Comparison of ENCODE assay signal across 1 cellular context in the genomic region with DNA sequence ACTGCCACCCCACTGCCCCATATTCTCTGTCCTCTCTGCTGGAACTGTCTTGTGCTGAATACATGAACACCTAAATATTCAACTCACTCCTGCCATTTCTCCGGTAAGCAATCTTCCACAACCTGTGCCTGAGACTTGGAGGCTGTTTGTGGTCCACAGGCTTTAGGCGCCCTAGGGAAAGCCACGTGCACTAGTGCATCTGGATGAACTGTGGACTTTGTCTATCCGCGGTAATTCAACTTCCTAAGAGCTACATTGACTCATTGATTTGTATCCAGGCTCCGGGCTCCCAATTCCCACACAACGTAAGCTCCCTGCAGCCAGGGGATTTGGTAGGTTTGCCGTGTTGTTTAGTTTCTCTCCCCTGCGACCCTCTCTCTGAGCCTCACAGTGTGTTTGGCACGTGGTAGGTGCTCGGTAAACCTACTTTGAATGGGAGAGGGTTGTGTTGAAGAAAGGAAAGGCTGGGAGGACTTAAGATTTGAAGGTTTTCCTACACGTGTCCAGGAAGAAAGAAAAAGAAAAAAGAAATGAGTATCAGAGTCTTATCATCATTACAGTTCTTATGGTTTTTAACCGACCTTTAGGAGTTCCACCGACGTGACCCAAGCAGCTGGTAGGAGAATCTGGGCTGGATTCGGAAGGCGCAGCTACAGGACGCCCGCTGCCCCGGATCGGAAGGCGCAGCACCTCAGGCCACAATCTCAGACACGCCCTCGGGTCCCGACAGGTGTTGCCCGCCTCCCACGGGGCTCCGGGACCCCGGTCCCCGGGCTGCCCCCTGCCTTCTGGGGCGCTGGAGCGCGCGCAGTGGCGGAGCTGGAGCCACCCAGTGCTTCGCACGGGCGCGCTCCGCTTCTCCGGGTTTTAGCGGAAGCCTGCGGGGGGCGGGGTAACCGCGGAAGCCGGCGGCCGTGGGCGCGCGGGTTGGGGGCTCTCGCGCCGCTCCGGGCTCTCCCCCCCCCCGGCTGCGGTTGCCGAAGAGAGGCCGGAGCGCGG.
A peak's percentile ranks its signal among the peaks of the same experiment; 100 is the strongest.
TF ChIP-seq lines count a peak whose summit lies in the region.

No MANE protein-coding gene starts in this region.

TF ChIP-seq in H1, 55 proteins besides CTCF, POLR2A, EP300 and RAD21 (continued from another document):
- TF ChIP-seq JUN (IDR thresholded peaks at IDR 0.05; ENCODE audit: low read depth, low read length): no peak
- TF ChIP-seq, protein P1, sequence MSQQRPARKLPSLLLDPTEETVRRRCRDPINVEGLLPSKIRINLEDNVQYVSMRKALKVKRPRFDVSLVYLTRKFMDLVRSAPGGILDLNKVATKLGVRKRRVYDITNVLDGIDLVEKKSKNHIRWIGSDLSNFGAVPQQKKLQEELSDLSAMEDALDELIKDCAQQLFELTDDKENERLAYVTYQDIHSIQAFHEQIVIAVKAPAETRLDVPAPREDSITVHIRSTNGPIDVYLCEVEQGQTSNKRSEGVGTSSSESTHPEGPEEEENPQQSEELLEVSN (IDR thresholded peaks at IDR 0.05): peak; percentile 93
- no peak for TF ChIP-seq POLR2AphosphoS5 (IDR thresholded peaks at IDR 0.05; ENCODE audit: low read depth, low read length)
- peak; percentile 89 for TF ChIP-seq KDM4A (IDR thresholded peaks at IDR 0.05; ENCODE audit: low read depth, low read length, severe bottlenecking)
- TF ChIP-seq TAF1 (IDR thresholded peaks at IDR 0.05; ENCODE audit: low read depth, low read length): 0 out of 2 replicates have a peak, but pooled peaks have one; percentile 14
- TF ChIP-seq RXRA (IDR thresholded peaks at IDR 0.05; ENCODE audit: insufficient read depth, low read depth, low read length): no peak
- peak; percentile 77 for TF ChIP-seq ASH2L (IDR thresholded peaks at IDR 0.05; ENCODE audit: low read length)
- no peak for TF ChIP-seq BCL11A (IDR thresholded peaks at IDR 0.05; ENCODE audit: low read depth in 2 of 2, low read length in 2 of 2)
- no peak for TF ChIP-seq POU5F1 (IDR thresholded peaks at IDR 0.05; ENCODE audit: low read depth, low read length)
- TF ChIP-seq SIRT6 (IDR thresholded peaks at IDR 0.05; ENCODE audit: low read length): no peak
- no peak for TF ChIP-seq RFX5 (IDR thresholded peaks at IDR 0.05; ENCODE audit: borderline replicate concordance, low read depth, low read length)
- TF ChIP-seq, protein P2, sequence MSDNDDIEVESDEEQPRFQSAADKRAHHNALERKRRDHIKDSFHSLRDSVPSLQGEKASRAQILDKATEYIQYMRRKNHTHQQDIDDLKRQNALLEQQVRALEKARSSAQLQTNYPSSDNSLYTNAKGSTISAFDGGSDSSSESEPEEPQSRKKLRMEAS (IDR thresholded peaks at IDR 0.05): peak; percentile 98
- TF ChIP-seq TAF7 (optimal IDR thresholded peaks at IDR 0.05; ENCODE audit: borderline replicate concordance, low read depth, low read length): peak; percentile 60
